12 cellular contexts compared by ENCODE assay signal in genomic region chr11:46332093-46332567, GRCh38. TPM values are rescaled to one million over a fixed set of nuclear protein-coding genes. Genes with fewer than 3 reads are reported as not detected.
DNase-seq lines count a peak whose midpoint lies in the region; ATAC-seq and TF ChIP-seq lines count a peak whose summit lies in the region.
"Had no signal": no experiment of that assay in that cellular context is flagged by ENCODE, and none has a peak within 500 bp of the region (broad histone marks: within the 10 kb centered on the region; RNA-seq: fewer than 3 reads in every experiment).

No MANE protein-coding gene starts in this region.

- TF ChIP-seq EP300 in ovary (IDR thresholded peaks at IDR 0.05), result no peak

- ATAC-seq in GM21717 (IDR thresholded peaks at IDR 0.05; ENCODE audit: unreplicated experiment) (no peak), HG03135 (IDR thresholded peaks at IDR 0.05; ENCODE audit: unreplicated experiment) (no peak)

- H3K4me2 ChIP-seq in BLaER1 treated with 17β-estradiol and CSF1 and Interleukin-3, amounts not matched to agents 10 nM and 100 nM, result peak overlapping the region; percentile 83 to 97 (median 90); a peak in 19 of 22 replicates

- TF ChIP-seq POLR2A in ovary (IDR thresholded peaks at IDR 0.05), result no peak

- 26 to 34% (median 27%) methylated on average over 8 of the region's 8 CpGs for WGBS in ovary, 3 donors

- no peaks in the 10 kb centered on the region for H3K36me3 ChIP-seq in BLaER1 treated with 17β-estradiol and CSF1 and Interleukin-3, amounts not matched to agents 10 nM and 100 nM
- H3K36me3 ChIP-seq in HUES6 (ENCODE audit: control insufficient read depth, insufficient read depth, low read length) (no peaks in the 10 kb centered on the region), neuron (ENCODE audit: insufficient read depth, low read length) (no peaks in the 10 kb centered on the region), ovary (no peaks in the 10 kb centered on the region)
- no peaks in the 10 kb centered on the region for H3K36me3 ChIP-seq in effector memory CD4-positive, alpha-beta T cell (ENCODE audit: control insufficient read depth, insufficient read depth, low read length)
- H3K36me3 ChIP-seq: SJCRH30 had no signal

- H3K27ac ChIP-seq in BLaER1 treated with 17β-estradiol and CSF1 and Interleukin-3, amounts not matched to agents 10 nM and 100 nM, result no peak overlapping the region
- H3K27ac ChIP-seq in HUES6 (ENCODE audit: low read depth, low read length), result no peak overlapping the region
- H3K27ac ChIP-seq in effector memory CD4-positive, alpha-beta T cell (ENCODE audit: insufficient read depth, low read length, poor library complexity, severe bottlenecking), result peak overlapping the region; percentile 61
- no peak overlapping the region for H3K27ac ChIP-seq in ovary
- H3K27ac ChIP-seq: SJCRH30 had no signal

- no peak for DNase-seq in effector memory CD4-positive, alpha-beta T cell
- DNase-seq in ovary (no peak), SW 1271 (lab: John Stamatoyannopoulos, UW) (no peak)
- DNase-seq: DMS 273 treated with DMSO at 0.1 percent for 48 hours had no signal

- no peak for TF ChIP-seq CTCF in ovary (IDR thresholded peaks at IDR 0.05)

- peaks cover 69 to 94% (median 90%) of the 10 kb centered on the region in 11 experiments for H3K27me3 ChIP-seq in BLaER1 treated with 17β-estradiol and CSF1 and Interleukin-3, amounts not matched to agents 10 nM and 100 nM
- H3K27me3 ChIP-seq in HUES6 (ENCODE audit: control insufficient read depth, insufficient read depth, low read length), result peaks cover 66% of the 10 kb centered on the region
- no peaks in the 10 kb centered on the region for H3K27me3 ChIP-seq in effector memory CD4-positive, alpha-beta T cell (replicated peaks; ENCODE audit: control insufficient read depth, insufficient read depth, low read length, poor library complexity, severe bottlenecking)
- peaks cover 50% of the 10 kb centered on the region for H3K27me3 ChIP-seq in neuron (ENCODE audit: insufficient read depth, low read length)
- no peaks in the 10 kb centered on the region for H3K27me3 ChIP-seq in ovary

- H2AFZ ChIP-seq in neuron (ENCODE audit: low read depth, low read length), result no peak overlapping the region

- H4K20me1 ChIP-seq in BLaER1 treated with 17β-estradiol and CSF1 and Interleukin-3, amounts not matched to agents 10 nM and 100 nM, result peaks cover 0 to 24% (median 5%) of the 10 kb centered on the region in 11 experiments; a peak in 9 of 22 replicates

- no peaks in the 10 kb centered on the region for H3K9me3 ChIP-seq in BLaER1 treated with 17β-estradiol and CSF1 and Interleukin-3, amounts not matched to agents 10 nM and 100 nM (replicated peaks in 1 of 11)
- no peaks in the 10 kb centered on the region for H3K9me3 ChIP-seq in HUES6 (ENCODE audit: control insufficient read depth, insufficient read depth, low read depth, low read length)
- H3K9me3 ChIP-seq in effector memory CD4-positive, alpha-beta T cell (ENCODE audit: control insufficient read depth, low read length), result no peaks in the 10 kb centered on the region
- H3K9me3 ChIP-seq in neuron (ENCODE audit: low read length), result no peaks in the 10 kb centered on the region
- H3K9me3 ChIP-seq in ovary, result no peaks in the 10 kb centered on the region
- H3K9me3 ChIP-seq: SJCRH30 had no signal

- H3K9ac ChIP-seq in BLaER1 treated with 17β-estradiol and CSF1 and Interleukin-3, amounts not matched to agents 10 nM and 100 nM, result peak overlapping the region in 2 of 11 experiments; percentile 50 to 53; a peak in 2 of 22 replicates
- no peak overlapping the region for H3K9ac ChIP-seq in HUES6 (ENCODE audit: low read length)

- intact Hi-C loops in ovary (cut with DNase I), result no loop called here

- H3K4me1 ChIP-seq in BLaER1 treated with 17β-estradiol and CSF1 and Interleukin-3, amounts not matched to agents 10 nM and 100 nM, result peaks cover 39 to 71% (median 60%) of the 10 kb centered on the region in 10 experiments
- H3K4me1 ChIP-seq in HUES6 (ENCODE audit: control insufficient read depth, insufficient read depth, low read length) (peaks cover 46% of the 10 kb centered on the region), neuron (ENCODE audit: insufficient read depth, low read length) (peaks cover 38% of the 10 kb centered on the region), ovary (ENCODE audit: insufficient read depth) (peaks cover 5% of the 10 kb centered on the region)
- H3K4me1 ChIP-seq in effector memory CD4-positive, alpha-beta T cell (ENCODE audit: control insufficient read depth, insufficient read depth, low read length, poor library complexity, severe bottlenecking), result peaks cover 53% of the 10 kb centered on the region

- peak overlapping the region in 8 of 10 experiments; percentile 50 to 67 (median 58); a peak in 13 of 20 replicates for H3K4me3 ChIP-seq in BLaER1 treated with 17β-estradiol and CSF1 and Interleukin-3, amounts not matched to agents 10 nM and 100 nM
- peak overlapping the region; percentile 70 for H3K4me3 ChIP-seq in HUES6 (ENCODE audit: low read depth, low read length)
- peak overlapping the region; percentile 68 for H3K4me3 ChIP-seq in effector memory CD4-positive, alpha-beta T cell (ENCODE audit: insufficient read depth, low read depth, low read length, poor library complexity, severe bottlenecking)
- peak overlapping the region; percentile 22 for H3K4me3 ChIP-seq in neuron (ENCODE audit: low read length)
- no peak overlapping the region for H3K4me3 ChIP-seq in ovary
- H3K4me3 ChIP-seq: SJCRH30 had no signal

RNA-seq across cellular contexts. Expression of gene DGKZ, which starts 15.1 kb away (rescaled TPM):
- total RNA-seq in ovary, result 10 to 100 TPM; 18.8 to 46.0 (median 29.4) TPM
- 10 to 100 TPM in 1 of 2 donors, 1 to 10 TPM in 1; 8.9 to 26.1 TPM for polyA plus RNA-seq in ovary

RNA-seq across cellular contexts. Expression of gene MDK, which starts 49.3 kb away (rescaled TPM):
- 100 to 1,000 TPM; 282 to 634 (median 411) TPM for total RNA-seq in ovary
- polyA plus RNA-seq in ovary, result 100 to 1,000 TPM; 211 to 509 TPM

RNA-seq across cellular contexts. Expression of gene CREB3L1, which starts 54.7 kb away (rescaled TPM):
- 10 to 100 TPM in 3 of 7 donors, 1 to 10 TPM in 4; 1.7 to 63.0 (median 5.2) TPM for total RNA-seq in ovary
- 10 to 100 TPM in 1 of 2 donors, 1 to 10 TPM in 1; 7.5 to 25.9 TPM for polyA plus RNA-seq in ovary

RNA-seq across cellular contexts. Expression of gene CHRM4, which starts 59.4 kb away (rescaled TPM):
- under 1 TPM in 5 of 7 donors, not detected in 2; 0.18 to 0.42 (median 0.23) TPM for total RNA-seq in ovary
- polyA plus RNA-seq in ovary, result under 1 TPM in 1 of 2 donors, not detected in 1; 0.16 TPM
- total RNA-seq: NCI-H460, skeletal muscle tissue had no signal
